Comparison of ENCODE assay signal across 18 cellular contexts in the genomic region with DNA sequence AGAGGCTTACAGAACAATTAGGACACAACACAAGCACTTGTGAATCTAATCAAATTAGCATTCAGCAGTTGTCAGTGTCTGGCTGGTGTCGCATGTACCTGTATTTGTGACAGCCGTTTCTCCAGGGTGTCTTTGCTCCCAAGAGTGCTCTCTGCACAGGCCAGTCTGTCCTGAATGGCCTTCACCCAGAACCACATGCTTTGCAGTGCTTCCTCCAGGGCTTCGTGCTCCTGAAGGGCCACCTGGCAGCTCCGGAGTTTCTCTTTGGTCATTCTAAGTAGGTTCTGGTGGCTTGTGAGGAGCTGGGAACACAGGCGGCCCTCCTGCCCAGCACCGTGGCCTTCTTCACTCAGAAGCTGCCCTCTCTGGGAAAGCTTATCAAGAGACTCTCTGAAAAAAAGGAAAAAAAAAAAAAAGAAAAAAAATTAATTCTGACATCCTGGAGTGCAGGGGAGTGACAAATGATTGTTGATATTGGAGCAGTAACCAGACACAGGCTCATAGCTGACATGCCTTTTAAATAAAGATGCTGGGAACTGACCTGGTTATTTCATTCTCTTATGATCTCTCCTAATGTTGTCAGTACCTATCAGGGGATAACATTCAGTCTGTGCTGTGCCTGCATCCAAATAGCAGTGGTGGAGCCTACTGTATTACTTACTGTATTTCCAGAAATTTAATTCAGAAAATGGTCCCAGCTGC.
A peak's percentile ranks its signal among the peaks of the same experiment; 100 is the strongest.
DNase-seq lines count a peak whose midpoint lies in the region; ATAC-seq and TF ChIP-seq lines count a peak whose summit lies in the region.
"Had no signal": no experiment of that assay in that cellular context is flagged by ENCODE, and none has a peak within 500 bp of the region (broad histone marks: within the 10 kb centered on the region; RNA-seq: fewer than 3 reads in every experiment).

No MANE protein-coding gene starts in this region.

- no peaks in the 10 kb centered on the region for H3K36me3 ChIP-seq in body of pancreas (replicated peaks in 1 of 2; ENCODE audit: insufficient read depth in 1 of 2, low read depth in 2 of 2)

- no peak overlapping the region for H3K4me3 ChIP-seq in body of pancreas

- H3K4me1 ChIP-seq in body of pancreas = no peaks in the 10 kb centered on the region

- WGBS in body of pancreas, 2 donors = 51 to 61% methylated on average over 6 of the region's 6 CpGs

- peak overlapping the region in 2 of 4 donors; percentile 46 to 57 for H3K27ac ChIP-seq in body of pancreas

- no peak for TF ChIP-seq POLR2A in body of pancreas (IDR thresholded peaks at IDR 0.05)

- peak; percentile 47 for ATAC-seq in body of pancreas
- ATAC-seq in GM18511 (IDR thresholded peaks at IDR 0.05; ENCODE audit: unreplicated experiment) = no peak

- no peaks in the 10 kb centered on the region for H3K9me3 Mint-ChIP-seq in nephron

- peaks cover 6% of the 10 kb centered on the region for H3K4me1 Mint-ChIP-seq in nephron
- H3K4me1 Mint-ChIP-seq: CD14-positive monocyte had no signal

- H3K9me3 ChIP-seq in body of pancreas = no peaks in the 10 kb centered on the region

- no peaks in the 10 kb centered on the region for H3K27me3 ChIP-seq in body of pancreas

- intact Hi-C loops in body of pancreas (cut with DNase I) = no loop called here

- peaks cover 3% of the 10 kb centered on the region for H3K27me3 Mint-ChIP-seq in nephron (ENCODE audit: low read depth)

- no peaks in the 10 kb centered on the region for H3K36me3 Mint-ChIP-seq in nephron (ENCODE audit: low read depth)

- TF ChIP-seq CTCF in body of pancreas (IDR thresholded peaks at IDR 0.05) (no peak), nephron (IDR thresholded peaks at IDR 0.05; ENCODE audit: unreplicated experiment in 3 of 3) (no peak)

- DNase-seq in NCI-H82 (lab: John Stamatoyannopoulos, UW) = peak; percentile 43
- DNase-seq in body of pancreas = no peak
- DNase-seq in DMS153 (lab: John Stamatoyannopoulos, UW) = no peak
- no peak for DNase-seq in KG1 (lab: John Stamatoyannopoulos, UW)
- no peak for DNase-seq in amniotic stem cell (lab: John Stamatoyannopoulos, UW)
- DNase-seq: ACHN, DND-41, GDM1, H7, MM.1S, NCI-H1092 treated with DMSO at 0.1 percent for 48 hours, NCI-H510A, NCI-H748 treated with DMSO at 0.1 percent for 48 hours, SHP77 had no signal

- H3K4me3 Mint-ChIP-seq in nephron = peak overlapping the region; percentile 46 to 62 (median 59)
- H3K4me3 Mint-ChIP-seq: CD14-positive monocyte, IgD-negative memory B cell had no signal

- peak overlapping the region; percentile 26 to 72 (median 60) for H3K27ac Mint-ChIP-seq in nephron
- H3K27ac Mint-ChIP-seq: IgD-negative memory B cell had no signal
